In genomic region chr10:100996678-100997363, GRCh38 we compare ENCODE assay signal across 8 cellular contexts. TPM values are rescaled to one million over a fixed set of nuclear protein-coding genes. Genes with fewer than 3 reads are reported as not detected.
A peak's percentile ranks its signal among the peaks of the same experiment; 100 is the strongest.
DNase-seq lines count a peak whose midpoint lies in the region; ATAC-seq, FAIRE-seq and TF ChIP-seq lines count a peak whose summit lies in the region.

No MANE protein-coding gene starts in this region.

- peak overlapping the region; percentile 88 for H3K9ac ChIP-seq in OCI-LY1 (ENCODE audit: low read length)
- peak overlapping the region; percentile 90 for H3K9ac ChIP-seq in adipocyte (ENCODE audit: low read length)
- H3K9ac ChIP-seq in iPS-15b (ENCODE audit: low read depth, low read length) = peak overlapping the region; percentile 65

- DNase-seq in adipocyte (ENCODE audit: low read depth) = peak; percentile 48
- no peak for DNase-seq in small intestine

- no peaks in the 10 kb centered on the region for H3K27me3 ChIP-seq in OCI-LY1 (ENCODE audit: insufficient read depth, low read length)
- no peaks in the 10 kb centered on the region for H3K27me3 ChIP-seq in adipocyte (replicated peaks; ENCODE audit: control insufficient read depth, insufficient read depth, low read length)
- H3K27me3 ChIP-seq in iPS-15b (ENCODE audit: control insufficient read depth, insufficient read depth, low read length) = no peaks in the 10 kb centered on the region
- no peaks in the 10 kb centered on the region for H3K27me3 ChIP-seq in small intestine (ENCODE audit: control insufficient read depth in 2 of 2, insufficient read depth in 2 of 2, low read length in 2 of 2)

- no peaks in the 10 kb centered on the region for H3K79me2 ChIP-seq in OCI-LY1 (ENCODE audit: insufficient read depth, low read length)

- H3K36me3 ChIP-seq in OCI-LY1 (ENCODE audit: insufficient read depth, low read length) = peaks cover 17% of the 10 kb centered on the region; the same call in 1 of the 2 replicates
- H3K36me3 ChIP-seq in adipocyte (ENCODE audit: control insufficient read depth, insufficient read depth, low read length, severe bottlenecking) = peaks cover 13% of the 10 kb centered on the region
- H3K36me3 ChIP-seq in iPS-15b (ENCODE audit: control insufficient read depth, insufficient read depth, low read length) = peaks cover 11% of the 10 kb centered on the region
- no peaks in the 10 kb centered on the region for H3K36me3 ChIP-seq in small intestine (ENCODE audit: control insufficient read depth in 2 of 2, insufficient read depth in 2 of 2, low read length in 2 of 2)

- no peaks in the 10 kb centered on the region for H3K9me2 ChIP-seq in OCI-LY1 (ENCODE audit: low read depth, low read length)

- no peaks in the 10 kb centered on the region; the same call in 1 of the 2 replicates for H3F3A ChIP-seq in OCI-LY1 (ENCODE audit: insufficient read depth, low read length)

- no peak for FAIRE-seq in small intestine (lab: Jason Lieb, UNC)

- H3K4me2 ChIP-seq in OCI-LY1 (ENCODE audit: low read length) = peak overlapping the region; percentile 89

- peaks cover 18% of the 10 kb centered on the region for H3K4me1 ChIP-seq in OCI-LY1 (ENCODE audit: insufficient read depth, low read length, severe bottlenecking)
- peaks cover 26% of the 10 kb centered on the region for H3K4me1 ChIP-seq in adipocyte (ENCODE audit: control insufficient read depth, insufficient read depth, low read length)
- peaks cover 13% of the 10 kb centered on the region for H3K4me1 ChIP-seq in iPS-15b (ENCODE audit: control insufficient read depth, insufficient read depth, low read length)
- H3K4me1 ChIP-seq in small intestine (ENCODE audit: control insufficient read depth in 2 of 2, insufficient read depth in 1 of 2, low read depth in 1 of 2, low read length in 1 of 2) = peaks cover 3% of the 10 kb centered on the region in 2 donors

- H3K4me3 ChIP-seq in OCI-LY1 (ENCODE audit: low read depth, low read length, poor library complexity, severe bottlenecking) = peak overlapping the region; percentile 92
- H3K4me3 ChIP-seq in adipocyte (ENCODE audit: low read length) = peak overlapping the region; percentile 75
- peak overlapping the region; percentile 79 for H3K4me3 ChIP-seq in iPS-15b (ENCODE audit: low read depth, low read length)
- peak overlapping the region; percentile 66 to 86 for H3K4me3 ChIP-seq in small intestine (ENCODE audit: low read depth in 1 of 2, low read length in 2 of 2)

- WGBS in small intestine, 3 donors = 2 to 5% (median 3%) methylated on average over 37 to 46 of the region's 46 CpGs

- H3K9me3 ChIP-seq in OCI-LY1 (ENCODE audit: low read length) (no peaks in the 10 kb centered on the region), adipocyte (ENCODE audit: control insufficient read depth, low read length) (no peaks in the 10 kb centered on the region), iPS-15b (ENCODE audit: control insufficient read depth, insufficient read depth, low read length) (no peaks in the 10 kb centered on the region), small intestine (ENCODE audit: control insufficient read depth, low read depth) (no peaks in the 10 kb centered on the region)

- no peaks in the 10 kb centered on the region for H4K20me1 ChIP-seq in OCI-LY1 (ENCODE audit: insufficient read depth, low read length)

- H3K27ac ChIP-seq in C4-2B (peak overlapping the region; percentile 89), OCI-LY1 (ENCODE audit: low read depth, low read length, poor library complexity, severe bottlenecking) (peak overlapping the region; percentile 97), small intestine (ENCODE audit: low read depth in 1 of 2, low read length in 1 of 2) (peak overlapping the region; percentile 69 to 96)

- peak; percentile 18 for ATAC-seq in GM21447 (IDR thresholded peaks at IDR 0.05; ENCODE audit: unreplicated experiment)
- ATAC-seq in HG02571 (IDR thresholded peaks at IDR 0.05; ENCODE audit: unreplicated experiment) = no peak
- ATAC-seq in GM21825 (IDR thresholded peaks at IDR 0.05; ENCODE audit: unreplicated experiment) = no peak

- no peak overlapping the region for H2AFZ ChIP-seq in OCI-LY1 (ENCODE audit: low read length)

- no peak for TF ChIP-seq CTCF in C4-2B (conservative IDR thresholded peaks at IDR 0.05)
- TF ChIP-seq CTCF in OCI-LY1 (IDR thresholded peaks at IDR 0.05; ENCODE audit: low read length) = no peak

RNA-seq across cellular contexts. Expression of gene LZTS2, which starts 2.8 kb away (rescaled TPM):
- polyA plus RNA-seq in small intestine = 10 to 100 TPM; 13.6 to 41.3 (median 16.8) TPM

RNA-seq across cellular contexts. Expression of gene TWNK, which starts 9.5 kb away (rescaled TPM):
- polyA plus RNA-seq in small intestine = 1 to 10 TPM; 1.6 to 7.7 (median 1.8) TPM

RNA-seq across cellular contexts. Expression of gene MRPL43, which starts 9.5 kb away (rescaled TPM):
- polyA plus RNA-seq in small intestine = 100 to 1,000 TPM; 106 to 122 (median 108) TPM

RNA-seq across cellular contexts. Expression of gene SEMA4G, which starts 27.5 kb away (rescaled TPM):
- 100 to 1,000 TPM in 1 of 3 donors, 10 to 100 TPM in 2; 44.9 to 147 (median 61.1) TPM for polyA plus RNA-seq in small intestine

RNA-seq across cellular contexts. Expression of gene PDZD7, which starts 34.1 kb away (rescaled TPM):
- polyA plus RNA-seq in small intestine = 10 to 100 TPM in 2 of 3 donors, 1 to 10 TPM in 1; 3.1 to 38.5 (median 19.2) TPM
